ENCODE assay signal across 1 cellular context in the genomic region with DNA sequence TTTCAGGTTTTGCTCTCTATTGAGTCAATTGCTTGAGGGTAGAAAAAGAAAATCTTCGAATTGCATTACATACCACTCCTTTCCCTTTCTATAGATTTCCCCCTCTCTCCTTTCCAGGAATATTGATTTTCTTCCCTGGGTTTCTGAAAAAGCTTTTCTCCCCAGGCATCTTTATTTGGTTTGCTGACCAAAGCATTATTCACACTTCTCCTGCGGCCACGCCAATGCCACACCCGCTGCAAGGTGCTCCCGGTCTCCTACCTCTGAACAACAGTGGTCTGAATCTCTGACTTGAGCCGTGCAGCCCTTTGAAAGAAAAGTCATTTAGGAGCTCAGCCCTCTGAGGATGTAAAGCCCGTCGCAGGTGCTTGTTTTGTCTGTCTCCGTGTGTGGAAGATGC.
TF ChIP-seq lines count a peak whose summit lies in the region.

No MANE protein-coding gene starts in this region.

TF ChIP-seq in HepG2, 621 proteins besides CTCF, POLR2A, EP300 and RAD21 (continued from another document):
- TF ChIP-seq, protein P1, sequence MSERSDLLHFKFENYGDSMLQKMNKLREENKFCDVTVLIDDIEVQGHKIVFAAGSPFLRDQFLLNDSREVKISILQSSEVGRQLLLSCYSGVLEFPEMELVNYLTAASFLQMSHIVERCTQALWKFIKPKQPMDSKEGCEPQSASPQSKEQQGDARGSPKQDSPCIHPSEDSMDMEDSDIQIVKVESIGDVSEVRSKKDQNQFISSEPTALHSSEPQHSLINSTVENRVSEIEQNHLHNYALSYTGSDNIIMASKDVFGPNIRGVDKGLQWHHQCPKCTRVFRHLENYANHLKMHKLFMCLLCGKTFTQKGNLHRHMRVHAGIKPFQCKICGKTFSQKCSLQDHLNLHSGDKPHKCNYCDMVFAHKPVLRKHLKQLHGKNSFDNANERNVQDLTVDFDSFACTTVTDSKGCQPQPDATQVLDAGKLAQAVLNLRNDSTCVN (CRISPR knock-in tag; IDR thresholded peaks at IDR 0.05; ENCODE audit: borderline replicate concordance), result no peak
- no peak for TF ChIP-seq ZNF570 (CRISPR knock-in tag; IDR thresholded peaks at IDR 0.05; ENCODE audit: borderline replicate concordance)
